18 cellular contexts compared by ENCODE assay signal in genomic region chr2:204293884-204294535, GRCh38.
DNase-seq lines count a peak whose midpoint lies in the region; ATAC-seq and TF ChIP-seq lines count a peak whose summit lies in the region.
"Had no signal": no experiment of that assay in that cellular context is flagged by ENCODE, and none has a peak within 500 bp of the region (broad histone marks: within the 10 kb centered on the region; RNA-seq: fewer than 3 reads in every experiment).

No MANE protein-coding gene starts in this region.

- no peak overlapping the region for H2AFZ ChIP-seq in neural progenitor cell (replicated peaks)
- H2AFZ ChIP-seq: GM23248 had no signal

- H3K4me1 ChIP-seq in neural progenitor cell (peaks cover 22% of the 10 kb centered on the region), right atrium auricular region (no peaks in the 10 kb centered on the region)
- H3K4me1 ChIP-seq: BLaER1 had no signal

- no peaks in the 10 kb centered on the region for H3K79me2 ChIP-seq in neural progenitor cell (ENCODE audit: low read depth)

- DNase-seq in D341Med (ENCODE audit: low spot score), result peak; percentile 29
- peak; percentile 88 for DNase-seq in DMS53 treated with DMSO at 0.1 percent for 48 hours (lab: John Stamatoyannopoulos, UW; ENCODE audit: unreplicated experiment)
- DNase-seq in NCI-H82 treated with DMSO at 0.1 percent for 48 hours (lab: John Stamatoyannopoulos, UW; ENCODE audit: unreplicated experiment), result peak; percentile 72
- DNase-seq in neural progenitor cell (ENCODE audit: low spot score), result peak; percentile 75
- DNase-seq in NK-92 (lab: John Stamatoyannopoulos, UW; ENCODE audit: unreplicated experiment), result no peak
- no peak for DNase-seq in right atrium auricular region (ENCODE audit: low spot score)
- DNase-seq: CD8-positive, alpha-beta T cell; GF-D8; GM23248; NCI-H1092 treated with DMSO at 0.1 percent for 48 hours; NCI-H1694; NCI-H345; NCI-H69; SHP77; SK-N-SH had no signal

- no peak for ATAC-seq in GM21825 (IDR thresholded peaks at IDR 0.05; ENCODE audit: unreplicated experiment)
- ATAC-seq: CD8-positive, alpha-beta T cell; K562 had no signal

- H3K4me1 Mint-ChIP-seq in neural progenitor cell, result peaks cover 27% of the 10 kb centered on the region

- no peak overlapping the region for H3K4me3 ChIP-seq in neural progenitor cell
- no peak overlapping the region for H3K4me3 ChIP-seq in right atrium auricular region
- H3K4me3 ChIP-seq: BLaER1, GM23248, K562 had no signal

- H3K36me3 Mint-ChIP-seq in neural progenitor cell, result no peaks in the 10 kb centered on the region
- H3K36me3 Mint-ChIP-seq: CD8-positive, alpha-beta T cell had no signal

- H3F3A ChIP-seq in neural progenitor cell (ENCODE audit: low read depth), result peaks cover 14% of the 10 kb centered on the region

- peaks cover 28% of the 10 kb centered on the region for H3K27me3 Mint-ChIP-seq in neural progenitor cell (ENCODE audit: insufficient read depth, low read depth)

- no peak overlapping the region for H3K27ac ChIP-seq in neural progenitor cell
- H3K27ac ChIP-seq in right atrium auricular region, result no peak overlapping the region
- H3K27ac ChIP-seq: BLaER1, GM23248 had no signal

- H4K20me1 ChIP-seq in neural progenitor cell (ENCODE audit: low read depth), result peaks cover 11% of the 10 kb centered on the region
- H4K20me1 ChIP-seq: BLaER1 had no signal

- TF ChIP-seq CTCF in neural progenitor cell (IDR thresholded peaks at IDR 0.05) (no peak), right atrium auricular region (IDR thresholded peaks at IDR 0.05) (no peak)

- H3K9me3 Mint-ChIP-seq in neural progenitor cell, result no peaks in the 10 kb centered on the region
- H3K9me3 Mint-ChIP-seq: CD8-positive, alpha-beta T cell had no signal

- H3K9me3 ChIP-seq in neural progenitor cell (ENCODE audit: low read depth) (no peaks in the 10 kb centered on the region), right atrium auricular region (no peaks in the 10 kb centered on the region)
- H3K9me3 ChIP-seq: BLaER1, SK-N-SH had no signal

- H3K27me3 ChIP-seq in neural progenitor cell, result peaks cover 62% of the 10 kb centered on the region
- no peaks in the 10 kb centered on the region for H3K27me3 ChIP-seq in right atrium auricular region
- H3K27me3 ChIP-seq: BLaER1 had no signal

- H3K4me3 Mint-ChIP-seq in neural progenitor cell, result peak overlapping the region; percentile 51
- H3K4me3 Mint-ChIP-seq: CD8-positive, alpha-beta T cell had no signal

- no peak overlapping the region for H3K9ac ChIP-seq in neural progenitor cell
- H3K9ac ChIP-seq: BLaER1, GM23248, SK-N-SH had no signal

- H3K27ac Mint-ChIP-seq in neural progenitor cell, result peak overlapping the region; percentile 72
- H3K27ac Mint-ChIP-seq: CD8-positive, alpha-beta T cell had no signal

- H3K4me2 ChIP-seq in neural progenitor cell, result peak overlapping the region; percentile 59
- H3K4me2 ChIP-seq: BLaER1, SK-N-SH had no signal

- H3K36me3 ChIP-seq in neural progenitor cell (no peaks in the 10 kb centered on the region), right atrium auricular region (no peaks in the 10 kb centered on the region)
- H3K36me3 ChIP-seq: BLaER1 had no signal

Comparison
In these comparisons a context has a peak if more than half of its experiments do, and no peak if none do; other contexts are left out.
1. DNase-seq: peak in D341Med (single experiment), DMS53 treated with DMSO at 0.1 percent for 48 hours (single experiment), NCI-H82 treated with DMSO at 0.1 percent for 48 hours (single experiment) and neural progenitor cell (single experiment); none in NK-92 (single experiment) and right atrium auricular region (single experiment).